Comparison of ENCODE assay signal across 1 cellular context in the genomic region with DNA sequence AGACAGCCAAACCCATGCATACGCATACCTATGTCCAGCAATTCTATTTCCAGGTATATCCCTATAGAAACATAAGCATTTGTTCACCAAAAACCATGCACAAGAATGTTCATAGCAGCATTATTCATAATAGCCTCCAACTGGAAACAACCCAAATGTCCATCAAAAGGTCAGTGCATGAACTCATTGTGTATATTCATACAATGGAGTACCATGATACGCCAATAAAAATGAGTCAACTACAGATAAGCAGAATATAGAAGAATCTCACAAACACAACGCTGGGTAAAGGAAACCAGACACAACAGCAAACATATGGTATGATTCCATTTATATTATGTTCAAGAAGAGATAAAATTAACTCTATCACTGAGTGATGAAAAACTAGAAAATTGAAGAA.
TF ChIP-seq lines count a peak whose summit lies in the region.

No MANE protein-coding gene starts in this region.

TF ChIP-seq in IMR-90, 13 proteins besides CTCF, POLR2A, EP300 and RAD21:
- no peak for TF ChIP-seq CEBPB (IDR thresholded peaks at IDR 0.05; ENCODE audit: low read depth, low read length)
- TF ChIP-seq, protein P1, sequence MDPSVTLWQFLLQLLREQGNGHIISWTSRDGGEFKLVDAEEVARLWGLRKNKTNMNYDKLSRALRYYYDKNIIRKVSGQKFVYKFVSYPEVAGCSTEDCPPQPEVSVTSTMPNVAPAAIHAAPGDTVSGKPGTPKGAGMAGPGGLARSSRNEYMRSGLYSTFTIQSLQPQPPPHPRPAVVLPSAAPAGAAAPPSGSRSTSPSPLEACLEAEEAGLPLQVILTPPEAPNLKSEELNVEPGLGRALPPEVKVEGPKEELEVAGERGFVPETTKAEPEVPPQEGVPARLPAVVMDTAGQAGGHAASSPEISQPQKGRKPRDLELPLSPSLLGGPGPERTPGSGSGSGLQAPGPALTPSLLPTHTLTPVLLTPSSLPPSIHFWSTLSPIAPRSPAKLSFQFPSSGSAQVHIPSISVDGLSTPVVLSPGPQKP (IDR thresholded peaks at IDR 0.05; ENCODE audit: borderline replicate concordance, low read depth, low read length): no peak
- TF ChIP-seq, protein P2, sequence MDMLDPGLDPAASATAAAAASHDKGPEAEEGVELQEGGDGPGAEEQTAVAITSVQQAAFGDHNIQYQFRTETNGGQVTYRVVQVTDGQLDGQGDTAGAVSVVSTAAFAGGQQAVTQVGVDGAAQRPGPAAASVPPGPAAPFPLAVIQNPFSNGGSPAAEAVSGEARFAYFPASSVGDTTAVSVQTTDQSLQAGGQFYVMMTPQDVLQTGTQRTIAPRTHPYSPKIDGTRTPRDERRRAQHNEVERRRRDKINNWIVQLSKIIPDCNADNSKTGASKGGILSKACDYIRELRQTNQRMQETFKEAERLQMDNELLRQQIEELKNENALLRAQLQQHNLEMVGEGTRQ (IDR thresholded peaks at IDR 0.05; ENCODE audit: low read depth, low read length): no peak
